12 cellular contexts compared by ENCODE assay signal in genomic region chr7:136869006-136869961, GRCh38. TPM values are rescaled to one million over a fixed set of nuclear protein-coding genes. Genes with fewer than 3 reads are reported as not detected.
A peak's percentile ranks its signal among the peaks of the same experiment; 100 is the strongest.
DNase-seq lines count a peak whose midpoint lies in the region; FAIRE-seq and TF ChIP-seq lines count a peak whose summit lies in the region.
"Had no signal": no experiment of that assay in that cellular context is flagged by ENCODE, and none has a peak within 500 bp of the region (broad histone marks: within the 10 kb centered on the region; RNA-seq: fewer than 3 reads in every experiment).

No MANE protein-coding gene starts in this region.

- no peaks in the 10 kb centered on the region for H3K79me1 ChIP-seq in H9 (ENCODE audit: insufficient read depth, low read depth, low read length, poor library complexity, severe bottlenecking)

- no peak overlapping the region for H2BK20ac ChIP-seq in H9 (ENCODE audit: low read depth, low read length, poor library complexity, severe bottlenecking)

- H3K9ac ChIP-seq in H9 (ENCODE audit: extremely low read depth, insufficient read length, low read length) (no peak overlapping the region), iPS-18a (ENCODE audit: low read length) (no peak overlapping the region)
- H3K9ac ChIP-seq: KMS-11 had no signal

- in situ Hi-C loops in G401 (cut with HindIII; ENCODE audit: low sequenced_read_pairs): no loop called here

- no peak overlapping the region for H2BK5ac ChIP-seq in H9 (ENCODE audit: insufficient read length, low read length)

- no peak overlapping the region for H3K4ac ChIP-seq in H9 (ENCODE audit: low read depth, low read length)

- H3K27me3 Mint-ChIP-seq in H9 (ENCODE audit: low read depth): peaks cover 91% of the 10 kb centered on the region
- H3K27me3 Mint-ChIP-seq in brain: peaks cover 71% of the 10 kb centered on the region

- H4K91ac ChIP-seq in H9 (ENCODE audit: insufficient read length, low read depth, low read length): no peak overlapping the region

- no peaks in the 10 kb centered on the region for H3K36me3 ChIP-seq in iPS-18a (ENCODE audit: control insufficient read depth, low read depth, low read length)
- H3K36me3 ChIP-seq: pancreas had no signal

- H3K4me3 ChIP-seq in iPS-18a (ENCODE audit: low read length): peak overlapping the region; percentile 53
- peak overlapping the region; percentile 46 for H3K4me3 ChIP-seq in skeletal muscle cell (ENCODE audit: low read depth, low read length)
- H3K4me3 ChIP-seq: pancreas had no signal

- H3K9me3 Mint-ChIP-seq in H9: no peaks in the 10 kb centered on the region; a peak in 1 of 5 replicates
- no peaks in the 10 kb centered on the region for H3K9me3 Mint-ChIP-seq in brain

- H3K56ac ChIP-seq in H9 (ENCODE audit: insufficient read length, low read depth, low read length): no peak overlapping the region

- H3K79me2 ChIP-seq in H9 (ENCODE audit: insufficient read depth, low read length): no peaks in the 10 kb centered on the region

- H3K9me3 ChIP-seq in H9 (ENCODE audit: control insufficient read depth, low read depth, low read length) (no peaks in the 10 kb centered on the region), iPS-18a (ENCODE audit: control insufficient read depth, low read depth, low read length) (no peaks in the 10 kb centered on the region)
- H3K9me3 ChIP-seq: pancreas had no signal

- no peak overlapping the region for H3K14ac ChIP-seq in H9 (ENCODE audit: insufficient read depth, low read length)

- no peak overlapping the region for H3K18ac ChIP-seq in H9 (ENCODE audit: insufficient read length, low read depth, low read length)

- no peak for FAIRE-seq in urothelium cell line (lab: Jason Lieb, UNC)
- FAIRE-seq: pancreas had no signal

- no peak overlapping the region for H2AK5ac ChIP-seq in H9 (ENCODE audit: insufficient read length, low read length)

- no peaks in the 10 kb centered on the region for H4K20me1 ChIP-seq in H9 (ENCODE audit: control insufficient read depth, insufficient read depth, insufficient read length)

- H3T11ph ChIP-seq in H9 (ENCODE audit: low read length): no peak overlapping the region

- H3K4me1 ChIP-seq in H9 (ENCODE audit: insufficient read depth, low read length) (no peaks in the 10 kb centered on the region), iPS-18a (ENCODE audit: control insufficient read depth, low read depth, low read length) (peaks cover 5% of the 10 kb centered on the region)
- H3K4me1 ChIP-seq: pancreas had no signal

- no peak overlapping the region for H3K27ac ChIP-seq in H9 (ENCODE audit: insufficient read length, low read depth, low read length)
- H3K27ac ChIP-seq in iPS-18a (ENCODE audit: low read length): no peak overlapping the region
- H3K27ac ChIP-seq: KMS-11, pancreas had no signal

- H3K23me2 ChIP-seq in H9 (ENCODE audit: insufficient read length, low read depth, low read length, poor library complexity, severe bottlenecking): peaks cover 29% of the 10 kb centered on the region

- no peaks in the 10 kb centered on the region for H3K36me3 Mint-ChIP-seq in H9 (ENCODE audit: insufficient read depth in 1 of 3, low read depth in 3 of 3)
- H3K36me3 Mint-ChIP-seq in brain: no peaks in the 10 kb centered on the region

- H3K4me2 ChIP-seq in H9 (ENCODE audit: insufficient read depth, insufficient read length, low read length): peak overlapping the region; percentile 80
- H3K4me2 ChIP-seq: KMS-11 had no signal

- peak overlapping the region; percentile 62 to 85 for H3K4me3 Mint-ChIP-seq in H9
- H3K4me3 Mint-ChIP-seq in brain: peak overlapping the region; percentile 86 to 92 (median 88)

- no peak overlapping the region for H2BK120ac ChIP-seq in H9 (ENCODE audit: low read depth, low read length, poor library complexity, severe bottlenecking)

- DNase-seq in H9 (peak; percentile 57), skeletal muscle cell (ENCODE audit: low read depth) (no peak), urothelium cell line (ENCODE audit: low spot score) (no peak), DMS 273 treated with DMSO at 0.1 percent for 48 hours (lab: John Stamatoyannopoulos, UW) (no peak), NCI-H226 (no peak), G401 (ENCODE audit: low spot score) (no peak)
- DNase-seq: RPMI8226; stimulated activated naive CD4-positive, alpha-beta T cell had no signal

- H2AFZ ChIP-seq in H9 (ENCODE audit: low read length): no peak overlapping the region

- no peak overlapping the region for H4K8ac ChIP-seq in H9 (replicated peaks; ENCODE audit: insufficient read length, low read depth, low read length)

- no peak overlapping the region for H4K5ac ChIP-seq in H9 (ENCODE audit: insufficient read length, low read depth, low read length)

- TF ChIP-seq CTCF in H9 (conservative IDR thresholded peaks at IDR 0.05) (no peak), brain (conservative IDR thresholded peaks at IDR 0.05) (no peak)

- H2BK15ac ChIP-seq in H9 (ENCODE audit: low read depth, low read length): no peak overlapping the region

- H3K27me3 ChIP-seq in H9 (ENCODE audit: insufficient read depth, low read length): peaks cover 46% of the 10 kb centered on the region
- peaks cover 70% of the 10 kb centered on the region for H3K27me3 ChIP-seq in iPS-18a (ENCODE audit: control insufficient read depth, insufficient read depth, low read length)

- H3K4me1 Mint-ChIP-seq in H9 (peaks cover 23 to 33% of the 10 kb centered on the region in 2 experiments), brain (peaks cover 28% of the 10 kb centered on the region)

- no CpG with 5 or more reads among the region's 65 CpGs for WGBS in H9 (ENCODE audit: extremely low coverage, insufficient read length, low lambda C conversion rate)

- no peak overlapping the region for H2BK12ac ChIP-seq in H9 (ENCODE audit: insufficient read length, low read depth, low read length)

- no peak overlapping the region for H3K23ac ChIP-seq in H9 (ENCODE audit: insufficient read length, low read depth, low read length)

- H3K27ac Mint-ChIP-seq in H9 (no peak overlapping the region), brain (peak overlapping the region in 3 of 5 experiments; percentile 11 to 84 (median 83))

RNA-seq across cellular contexts. Expression of gene CHRM2, which starts 0.8 kb away (rescaled TPM):
- not detected in 2 replicates for total RNA-seq in H9 (2021)
- 0.36 TPM for polyA plus RNA-seq in brain (ENCODE audit: insufficient read depth, low read depth, low replicate concordance)
- under 0.01 and 0.06 TPM in 2 replicates for total RNA-seq in G401 (2014; rRNA removed; shearing (Covaris generic))

Comparison
In these comparisons a context has a peak if more than half of its experiments do, and no peak if none do; other contexts are left out.
1. H3K27ac Mint-ChIP-seq: peak in brain (3 of 5); none in H9 (0 of 3).